Comparison of ENCODE assay signal across 8 cellular contexts in the genomic region with DNA sequence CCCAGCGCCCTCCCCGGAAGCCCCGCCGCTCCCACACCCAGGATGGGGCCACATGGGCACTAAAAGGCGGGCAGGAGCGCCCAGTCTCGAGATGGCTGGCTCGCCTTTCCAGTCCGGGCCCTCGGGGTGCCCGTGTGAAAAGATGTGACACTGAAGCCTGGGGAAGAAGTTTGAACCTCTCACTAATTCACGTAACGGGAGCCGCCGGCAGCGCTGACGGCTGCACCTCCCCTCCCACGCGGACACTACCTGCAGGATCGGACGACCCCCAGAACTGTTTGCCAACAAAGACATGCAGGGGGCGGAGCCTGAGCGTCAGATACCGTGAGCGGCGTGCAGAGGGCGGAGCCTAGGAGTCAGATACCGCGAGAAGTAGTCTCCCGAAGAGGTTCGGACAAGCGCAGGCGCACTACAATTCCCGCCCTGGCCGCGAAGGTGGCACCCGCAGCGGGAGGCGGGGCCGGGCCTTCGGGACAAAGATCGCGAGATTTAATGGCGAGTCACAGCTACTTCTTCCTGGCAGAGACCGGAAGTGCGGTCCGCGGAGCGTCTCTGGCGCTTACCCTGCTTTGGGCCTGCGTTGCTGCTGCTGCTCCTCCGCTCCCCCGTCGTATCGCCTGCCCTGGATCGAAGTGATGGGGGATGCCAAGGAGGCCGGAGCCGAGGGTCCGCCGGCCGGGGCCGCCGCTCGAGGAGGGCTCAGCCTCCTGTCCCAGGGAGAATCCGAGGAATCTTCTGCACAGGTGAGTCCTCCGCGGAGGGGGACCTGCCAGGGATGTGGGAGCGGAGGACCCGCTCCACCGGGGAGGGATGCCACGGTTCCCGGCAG. TPM values are rescaled to one million over a fixed set of nuclear protein-coding genes. Genes with fewer than 3 reads are reported as not detected.
DNase-seq lines count a peak whose midpoint lies in the region; ATAC-seq and TF ChIP-seq lines count a peak whose summit lies in the region.

EDRF1 (plus strand) TSS at position 537 of the 829 bp plus-strand sequence; CDS start at position 636, 99 bp downstream.

- no peaks in the 10 kb centered on the region for H3K27me3 Mint-ChIP-seq in activated CD4-positive, alpha-beta T cell treated with anti-CD3 and anti-CD28 coated beads for 36 hours

- H3K27ac Mint-ChIP-seq in activated CD4-positive, alpha-beta T cell treated with anti-CD3 and anti-CD28 coated beads for 36 hours: peak within 1 kb of the TSS; percentile 92

- POLR2A ChIA-PET in activated CD4-positive, alpha-beta T cell treated with anti-CD3 and anti-CD28 coated beads for 36 hours (lab: Charles Lee): interaction anchor here (0.7 to 1.0 kb wide), 2 partner anchors 10 to 104 kb away, joined by 3 to 6 read pairs; partner anchors contain the start of genes BCCIP and UROS

- H3K9me3 Mint-ChIP-seq in activated CD4-positive, alpha-beta T cell treated with anti-CD3 and anti-CD28 coated beads for 36 hours (ENCODE audit: low read depth): peaks cover 2% of the 10 kb centered on the region

- H3K36me3 Mint-ChIP-seq in activated CD4-positive, alpha-beta T cell treated with anti-CD3 and anti-CD28 coated beads for 36 hours (ENCODE audit: low read depth): peaks cover 31% of the 10 kb centered on the region

- H3K4me3 Mint-ChIP-seq in activated CD4-positive, alpha-beta T cell treated with anti-CD3 and anti-CD28 coated beads for 36 hours: peak within 1 kb of the TSS; percentile 82

- TF ChIP-seq CTCF in choroid plexus epithelial cell (conservative IDR thresholded peaks at IDR 0.05; ENCODE audit: low read depth, low read length): no peak

- intact Hi-C loops in activated CD4-positive, alpha-beta T cell treated with anti-CD3 and anti-CD28 coated beads for 36 hours (cut with DNase I, micrococcal nuclease): loop anchor here (1.0 to 5.0 kb wide), 8 partner anchors 104 to 1300 kb away; partner anchors contain the start of genes BCCIP (in 2 of the 2), UROS (in 2 of the 2), FANK1 (in 1 of the 2) and LHPP (in 1 of the 2)

- peak within 1 kb of the TSS; percentile 92 for H3K4me3 ChIP-seq in choroid plexus epithelial cell (ENCODE audit: low read depth, low read length)

- DNase-seq in Ammon's horn (ENCODE audit: low spot score) (peak; percentile 99), GM19238 (ENCODE audit: insufficient read length, low spot score) (peak; percentile 74), NCI-H524 (lab: John Stamatoyannopoulos, UW) (peak; percentile 75 to 92), choroid plexus epithelial cell (ENCODE audit: low read depth) (peak; percentile 99), kidney glomerular epithelial cell (lab: John Stamatoyannopoulos, UW) (peak; percentile 99)
- peak; percentile 99 for DNase-seq in activated CD4-positive, alpha-beta T cell treated with anti-CD3 and anti-CD28 coated beads for 36 hours
- peak; percentile 95 to 98 for DNase-seq in stimulated activated CD4-positive, alpha-beta T cell treated with anti-CD3 and anti-CD28 coated beads, Interleukin-1b, Interleukin-23, amount 100 ng/mL, for 1 hour (ENCODE audit: low read depth in 2 of 2)

- ATAC-seq in HG03442 (IDR thresholded peaks at IDR 0.05; ENCODE audit: unreplicated experiment): peak; percentile 90
- ATAC-seq in activated CD4-positive, alpha-beta T cell treated with anti-CD3 and anti-CD28 coated beads for 36 hours: peak; percentile 97

- H3K4me1 Mint-ChIP-seq in activated CD4-positive, alpha-beta T cell treated with anti-CD3 and anti-CD28 coated beads for 36 hours: peaks cover 26% of the 10 kb centered on the region

- CTCF ChIA-PET in activated CD4-positive, alpha-beta T cell treated with anti-CD3 and anti-CD28 coated beads for 36 hours (lab: Charles Lee): no interaction called here

RNA-seq across cellular contexts. Expression of gene EDRF1, which starts in this region (rescaled TPM):
- 10 to 100 TPM; 29.6 to 30.8 TPM for total RNA-seq in activated CD4-positive, alpha-beta T cell treated with anti-CD3 and anti-CD28 coated beads for 36 hours

Comparison
In these comparisons a context has a peak if more than half of its experiments do, and no peak if none do; other contexts are left out.
1. Peak in every context shown above with its lines: DNase-seq, ATAC-seq and H3K4me3 ChIP-seq.